ENCODE assay signal across 27 cellular contexts in genomic region chr1:38430949-38431348, GRCh38.
"Had no signal": no experiment of that assay in that cellular context is flagged by ENCODE, and none has a peak within 500 bp of the region (broad histone marks: within the 10 kb centered on the region; RNA-seq: fewer than 3 reads in every experiment).

No MANE protein-coding gene starts in this region.

- H3K36me3 Mint-ChIP-seq: activated naive CD4-positive, alpha-beta T cell treated with anti-CD3 and anti-CD28 coated beads, Interleukin-2, amount 50 U/mL, for 24 hours; activated naive CD8-positive, alpha-beta T cell treated with anti-CD3 and anti-CD28 coated beads, Interleukin-2, amount 10 ng/mL, durations not matched to agents 7 days and 5 days had no signal

- H3K9me3 Mint-ChIP-seq: activated CD4-positive, alpha-beta T cell treated with anti-CD3 and anti-CD28 coated beads, Interleukin-2, amount 10 ng/mL, durations not matched to agents 24 days and 14 days; activated naive CD4-positive, alpha-beta T cell treated with anti-CD3 and anti-CD28 coated beads, Interleukin-2, amount 50 U/mL, for 24 hours; activated naive CD8-positive, alpha-beta T cell treated with anti-CD3 and anti-CD28 coated beads, Interleukin-2, amount 10 ng/mL, durations not matched to agents 7 days and 5 days; activated T-cell treated with anti-CD3 and anti-CD28 coated beads, Interleukin-2, amount 50 U/mL, for 24 hours; activated T-helper 2 cell treated with anti-CD3 and anti-CD28 coated beads, Interferon-gamma antibody, Interleukin-2, Interleukin-4, amounts not matched to agents 10 μg/mL and 5 μg/mL and 100 μg/mL, durations not matched to agents 14 hours and 24 hours and 36 hours; central memory CD8-positive, alpha-beta T cell had no signal

- H3K4me1 Mint-ChIP-seq: activated CD4-positive, alpha-beta T cell treated with anti-CD3 and anti-CD28 coated beads, Interleukin-2, amount 10 ng/mL, durations not matched to agents 24 days and 14 days; activated naive CD4-positive, alpha-beta T cell treated with anti-CD3 and anti-CD28 coated beads, Interleukin-2, amount 50 U/mL, for 24 hours; activated naive CD8-positive, alpha-beta T cell treated with anti-CD3 and anti-CD28 coated beads, Interleukin-2, amount 10 ng/mL, durations not matched to agents 7 days and 5 days; central memory CD8-positive, alpha-beta T cell had no signal

- H3K4me3 Mint-ChIP-seq: activated CD4-positive, alpha-beta T cell treated with anti-CD3 and anti-CD28 coated beads, Interleukin-2, amount 10 ng/mL, durations not matched to agents 24 days and 14 days; activated CD8-positive, alpha-beta T cell treated with anti-CD3 and anti-CD28 coated beads, Interleukin-2, amount 10 ng/mL, durations not matched to agents 7 days and 5 days; activated naive CD4-positive, alpha-beta T cell treated with anti-CD3 and anti-CD28 coated beads, Interleukin-2, amount 50 U/mL, for 24 hours; activated naive CD8-positive, alpha-beta T cell treated with anti-CD3 and anti-CD28 coated beads, Interleukin-2, amount 10 ng/mL, durations not matched to agents 7 days and 5 days; activated T-cell treated with anti-CD3 and anti-CD28 coated beads, Interleukin-2, amount 50 U/mL, for 24 hours; central memory CD8-positive, alpha-beta T cell had no signal

- H3K4me1 ChIP-seq: ascending aorta, SJCRH30 had no signal

- H3K9me3 ChIP-seq: ascending aorta, SJCRH30 had no signal

- H3K4me3 ChIP-seq: ascending aorta, cardiac muscle cell, SJCRH30, SK-N-MC had no signal

- H3K27me3 ChIP-seq: ascending aorta, SJCRH30 had no signal

- H3K27ac ChIP-seq: ascending aorta, cardiac muscle cell, SJCRH30, SK-N-MC, WERI-Rb-1 had no signal

- H3K36me3 ChIP-seq: ascending aorta, cardiac muscle cell, SJCRH30, WERI-Rb-1 had no signal

- ATAC-seq: activated CD8-positive, alpha-beta T cell treated with anti-CD3 and anti-CD28 coated beads, Interleukin-2, amount 10 ng/mL, durations not matched to agents 7 days and 5 days; Panc1 had no signal

- H3K27ac Mint-ChIP-seq: activated CD4-positive, alpha-beta T cell treated with anti-CD3 and anti-CD28 coated beads, Interleukin-2, amount 10 ng/mL, durations not matched to agents 24 days and 14 days; activated CD8-positive, alpha-beta T cell treated with anti-CD3 and anti-CD28 coated beads, Interleukin-2, amount 10 ng/mL, durations not matched to agents 7 days and 5 days; activated naive CD4-positive, alpha-beta T cell treated with anti-CD3 and anti-CD28 coated beads, Interleukin-2, amount 50 U/mL, for 24 hours; activated naive CD8-positive, alpha-beta T cell treated with anti-CD3 and anti-CD28 coated beads, Interleukin-2, amount 10 ng/mL, durations not matched to agents 7 days and 5 days; activated T-cell treated with anti-CD3 and anti-CD28 coated beads, Interleukin-2, amount 50 U/mL, for 24 hours; activated T-helper 2 cell treated with anti-CD3 and anti-CD28 coated beads, Interferon-gamma antibody, Interleukin-2, Interleukin-4, amounts not matched to agents 10 μg/mL and 5 μg/mL and 100 μg/mL, durations not matched to agents 14 hours and 24 hours and 36 hours had no signal

- DNase-seq: activated CD4-positive, alpha-beta T cell treated with anti-CD3 and anti-CD28 coated beads, Interleukin-2, amount 10 ng/mL, durations not matched to agents 24 days and 14 days; activated CD4-positive, alpha-beta T cell treated with anti-CD3 and anti-CD28 coated beads, Interleukin-2, amount 50 U/mL, for 4 hours; activated CD8-positive, alpha-beta T cell treated with anti-CD3 and anti-CD28 coated beads, Interleukin-2, amount 10 ng/mL, durations not matched to agents 7 days and 5 days; activated gamma-delta T cell; activated naive CD4-positive, alpha-beta T cell treated with Interleukin-2 at 50 U/mL for 16 hours; activated naive CD8-positive, alpha-beta T cell treated with anti-CD3 and anti-CD28 coated beads, Interleukin-2, amount 10 ng/mL, durations not matched to agents 7 days and 5 days; activated T-cell treated with anti-CD3 and anti-CD28 coated beads, Interleukin-2, amount 50 U/mL, for 24 hours; amygdala; Karpas-422; NCI-H1105; NCI-H1417 treated with DMSO at 0.1 percent for 48 hours; NCI-H187 treated with DMSO at 0.1 percent for 48 hours; NCI-H2081; NCI-H226; NCI-H446 treated with DMSO at 0.1 percent for 48 hours; NCI-H524; SHP77; SJCRH30; T1000; WERI-Rb-1 had no signal
